Comparison of ENCODE assay signal across 1 cellular context in the genomic region with DNA sequence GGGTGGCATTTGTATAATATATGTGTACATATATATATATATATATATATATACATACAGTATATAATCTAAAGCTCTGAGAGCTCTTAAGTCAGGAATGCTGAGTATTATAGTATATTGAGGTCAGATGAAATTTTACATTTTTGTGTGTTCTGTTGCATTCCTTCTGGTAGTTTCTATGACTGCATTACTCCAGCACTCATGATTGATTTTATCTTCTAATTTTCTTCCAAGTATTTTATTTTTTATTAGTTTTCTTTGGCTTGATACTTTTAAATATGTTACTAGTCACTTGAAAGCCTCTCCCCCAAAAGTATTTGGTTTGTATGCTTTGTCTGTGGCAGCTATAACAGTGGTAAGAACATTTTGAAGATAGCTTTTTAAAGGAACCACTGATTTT.
TF ChIP-seq lines count a peak whose summit lies in the region.

No MANE protein-coding gene starts in this region.

TF ChIP-seq in SK-N-SH, 30 proteins besides CTCF, POLR2A, EP300 and RAD21:
- TF ChIP-seq, protein P1, sequence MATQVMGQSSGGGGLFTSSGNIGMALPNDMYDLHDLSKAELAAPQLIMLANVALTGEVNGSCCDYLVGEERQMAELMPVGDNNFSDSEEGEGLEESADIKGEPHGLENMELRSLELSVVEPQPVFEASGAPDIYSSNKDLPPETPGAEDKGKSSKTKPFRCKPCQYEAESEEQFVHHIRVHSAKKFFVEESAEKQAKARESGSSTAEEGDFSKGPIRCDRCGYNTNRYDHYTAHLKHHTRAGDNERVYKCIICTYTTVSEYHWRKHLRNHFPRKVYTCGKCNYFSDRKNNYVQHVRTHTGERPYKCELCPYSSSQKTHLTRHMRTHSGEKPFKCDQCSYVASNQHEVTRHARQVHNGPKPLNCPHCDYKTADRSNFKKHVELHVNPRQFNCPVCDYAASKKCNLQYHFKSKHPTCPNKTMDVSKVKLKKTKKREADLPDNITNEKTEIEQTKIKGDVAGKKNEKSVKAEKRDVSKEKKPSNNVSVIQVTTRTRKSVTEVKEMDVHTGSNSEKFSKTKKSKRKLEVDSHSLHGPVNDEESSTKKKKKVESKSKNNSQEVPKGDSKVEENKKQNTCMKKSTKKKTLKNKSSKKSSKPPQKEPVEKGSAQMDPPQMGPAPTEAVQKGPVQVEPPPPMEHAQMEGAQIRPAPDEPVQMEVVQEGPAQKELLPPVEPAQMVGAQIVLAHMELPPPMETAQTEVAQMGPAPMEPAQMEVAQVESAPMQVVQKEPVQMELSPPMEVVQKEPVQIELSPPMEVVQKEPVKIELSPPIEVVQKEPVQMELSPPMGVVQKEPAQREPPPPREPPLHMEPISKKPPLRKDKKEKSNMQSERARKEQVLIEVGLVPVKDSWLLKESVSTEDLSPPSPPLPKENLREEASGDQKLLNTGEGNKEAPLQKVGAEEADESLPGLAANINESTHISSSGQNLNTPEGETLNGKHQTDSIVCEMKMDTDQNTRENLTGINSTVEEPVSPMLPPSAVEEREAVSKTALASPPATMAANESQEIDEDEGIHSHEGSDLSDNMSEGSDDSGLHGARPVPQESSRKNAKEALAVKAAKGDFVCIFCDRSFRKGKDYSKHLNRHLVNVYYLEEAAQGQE (IDR thresholded peaks at IDR 0.05; ENCODE audit: low read depth, low read length) = no peak
- TF ChIP-seq TEAD4 (IDR thresholded peaks at IDR 0.05; ENCODE audit: borderline replicate concordance, insufficient read depth) (no peak), MXI1 (IDR thresholded peaks at IDR 0.05; ENCODE audit: low read depth, low read length) (no peak), EZH2phosphoT487 (IDR thresholded peaks at IDR 0.05; ENCODE audit: borderline replicate concordance, low read depth) (no peak), RCOR1 (IDR thresholded peaks at IDR 0.05; ENCODE audit: low read length) (no peak), NRF1 (IDR thresholded peaks at IDR 0.05; ENCODE audit: low read depth, low read length) (no peak), TCF12 (IDR thresholded peaks at IDR 0.05) (no peak), FOSL2 (IDR thresholded peaks at IDR 0.05; ENCODE audit: borderline replicate concordance, low read depth) (no peak), MAX (IDR thresholded peaks at IDR 0.05; ENCODE audit: low read depth) (no peak), MEF2A (IDR thresholded peaks at IDR 0.05; ENCODE audit: borderline replicate concordance, low read depth) (no peak), ELF1 (IDR thresholded peaks at IDR 0.05) (no peak), IRF3 (IDR thresholded peaks at IDR 0.05; ENCODE audit: low read depth, low read length) (no peak), POLR2AphosphoS5 (IDR thresholded peaks at IDR 0.05; ENCODE audit: low read depth, low read length) (no peak), RFX5 (IDR thresholded peaks at IDR 0.05; ENCODE audit: low read length) (no peak), TAF1 (IDR thresholded peaks at IDR 0.05; ENCODE audit: borderline replicate concordance, low read depth, low read length) (no peak), CHD2 (IDR thresholded peaks at IDR 0.05; ENCODE audit: low read length, partially characterized antibody) (no peak), FOXM1 (IDR thresholded peaks at IDR 0.05; ENCODE audit: low read depth) (no peak)
- TF ChIP-seq, protein P2, sequence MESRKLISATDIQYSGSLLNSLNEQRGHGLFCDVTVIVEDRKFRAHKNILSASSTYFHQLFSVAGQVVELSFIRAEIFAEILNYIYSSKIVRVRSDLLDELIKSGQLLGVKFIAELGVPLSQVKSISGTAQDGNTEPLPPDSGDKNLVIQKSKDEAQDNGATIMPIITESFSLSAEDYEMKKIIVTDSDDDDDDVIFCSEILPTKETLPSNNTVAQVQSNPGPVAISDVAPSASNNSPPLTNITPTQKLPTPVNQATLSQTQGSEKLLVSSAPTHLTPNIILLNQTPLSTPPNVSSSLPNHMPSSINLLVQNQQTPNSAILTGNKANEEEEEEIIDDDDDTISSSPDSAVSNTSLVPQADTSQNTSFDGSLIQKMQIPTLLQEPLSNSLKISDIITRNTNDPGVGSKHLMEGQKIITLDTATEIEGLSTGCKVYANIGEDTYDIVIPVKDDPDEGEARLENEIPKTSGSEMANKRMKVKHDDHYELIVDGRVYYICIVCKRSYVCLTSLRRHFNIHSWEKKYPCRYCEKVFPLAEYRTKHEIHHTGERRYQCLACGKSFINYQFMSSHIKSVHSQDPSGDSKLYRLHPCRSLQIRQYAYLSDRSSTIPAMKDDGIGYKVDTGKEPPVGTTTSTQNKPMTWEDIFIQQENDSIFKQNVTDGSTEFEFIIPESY (IDR thresholded peaks at IDR 0.05; ENCODE audit: borderline replicate concordance, low read depth) = no peak
- TF ChIP-seq, protein P3, sequence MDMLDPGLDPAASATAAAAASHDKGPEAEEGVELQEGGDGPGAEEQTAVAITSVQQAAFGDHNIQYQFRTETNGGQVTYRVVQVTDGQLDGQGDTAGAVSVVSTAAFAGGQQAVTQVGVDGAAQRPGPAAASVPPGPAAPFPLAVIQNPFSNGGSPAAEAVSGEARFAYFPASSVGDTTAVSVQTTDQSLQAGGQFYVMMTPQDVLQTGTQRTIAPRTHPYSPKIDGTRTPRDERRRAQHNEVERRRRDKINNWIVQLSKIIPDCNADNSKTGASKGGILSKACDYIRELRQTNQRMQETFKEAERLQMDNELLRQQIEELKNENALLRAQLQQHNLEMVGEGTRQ (IDR thresholded peaks at IDR 0.05; ENCODE audit: borderline replicate concordance, low read depth, low read length) = no peak
TF ChIP-seq in SK-N-SH: peak in this region for 0.
